Comparison of ENCODE assay signal across 14 cellular contexts in genomic region chr15:39300451-39301153, GRCh38.
DNase-seq lines count a peak whose midpoint lies in the region; ATAC-seq and TF ChIP-seq lines count a peak whose summit lies in the region.
"Had no signal": no experiment of that assay in that cellular context is flagged by ENCODE, and none has a peak within 500 bp of the region (broad histone marks: within the 10 kb centered on the region; RNA-seq: fewer than 3 reads in every experiment).

No MANE protein-coding gene starts in this region.

- H3K4me1 Mint-ChIP-seq in osteocyte (ENCODE audit: unreplicated experiment) (peaks cover 43% of the 10 kb centered on the region), T-helper 17 cell (no peaks in the 10 kb centered on the region)
- no peaks in the 10 kb centered on the region for H3K4me1 Mint-ChIP-seq in CD4-positive, alpha-beta memory T cell
- H3K4me1 Mint-ChIP-seq: CD4-positive, CD25-positive, alpha-beta regulatory T cell; GM23338 had no signal

- H3K27ac Mint-ChIP-seq in osteocyte (ENCODE audit: unreplicated experiment) (peak overlapping the region; percentile 81), T-helper 17 cell (no peak overlapping the region)
- H3K27ac Mint-ChIP-seq in CD4-positive, alpha-beta memory T cell: no peak overlapping the region
- H3K27ac Mint-ChIP-seq: brain; CD4-positive, CD25-positive, alpha-beta regulatory T cell; GM23338; natural killer cell treated with Interleukin-12 subunit alpha and Interleukin-12 subunit beta and Interleukin-15 and Interleukin-18, amount 100 ng/mL, for 72 hours had no signal

- H3K36me3 Mint-ChIP-seq in osteocyte (ENCODE audit: unreplicated experiment) (no peaks in the 10 kb centered on the region), T-helper 17 cell (ENCODE audit: low read depth) (no peaks in the 10 kb centered on the region)
- no peaks in the 10 kb centered on the region for H3K36me3 Mint-ChIP-seq in CD4-positive, alpha-beta memory T cell
- H3K36me3 Mint-ChIP-seq: brain; CD4-positive, CD25-positive, alpha-beta regulatory T cell; natural killer cell treated with Interleukin-12 subunit alpha and Interleukin-12 subunit beta and Interleukin-15 and Interleukin-18, amount 100 ng/mL, for 72 hours had no signal

- no peaks in the 10 kb centered on the region for H3K27me3 ChIP-seq in CD4-positive, alpha-beta memory T cell (ENCODE audit: insufficient read depth, low read length)

- POLR2A ChIA-PET in RWPE1 (lab: Yijun Ruan, JAX; ENCODE audit: low non-redundant PET): interaction anchor here (0.6 kb wide), 1 partner anchor 564 kb away, joined by 4 read pairs; no protein-coding TSS in a partner anchor
- POLR2A ChIA-PET in CD4-positive, alpha-beta memory T cell (lab: Charles Lee; ENCODE audit: partially characterized antibody): no interaction called here

- H3K27me3 Mint-ChIP-seq in osteocyte (ENCODE audit: unreplicated experiment) (no peaks in the 10 kb centered on the region), T-helper 17 cell (peaks cover 55% of the 10 kb centered on the region)
- peaks cover 14 to 23% of the 10 kb centered on the region in 2 donors for H3K27me3 Mint-ChIP-seq in CD4-positive, alpha-beta memory T cell

- H3K4me1 ChIP-seq in CD4-positive, alpha-beta memory T cell (ENCODE audit: insufficient read depth, low read length): no peaks in the 10 kb centered on the region

- no peak overlapping the region for H3K4me3 ChIP-seq in CD4-positive, alpha-beta memory T cell (ENCODE audit: low read length in 2 of 2)
- H3K4me3 ChIP-seq: GM23338 had no signal

- DNase-seq in ELF-1 (ENCODE audit: low read depth, low spot score): peak; percentile 1
- peak; percentile 63 for DNase-seq in RWPE1 (ENCODE audit: low spot score)
- DNase-seq in epithelial cell of prostate (ENCODE audit: low read depth, low spot score): no peak
- no peak for DNase-seq in osteocyte (ENCODE audit: extremely low spot score, unreplicated experiment)
- no peak for DNase-seq in CD4-positive, alpha-beta memory T cell
- no peak for DNase-seq in substantia nigra (lab: John Stamatoyannopoulos, UW)
- DNase-seq in T-helper 17 cell: no peak
- no peak for DNase-seq in posterior vena cava (ENCODE audit: low spot score)
- DNase-seq: CD4-positive, CD25-positive, alpha-beta regulatory T cell; KBM-7; OCI-M1 had no signal

- CTCF ChIA-PET in RWPE1 (lab: Yijun Ruan, JAX): no interaction called here
- CTCF ChIA-PET in CD4-positive, alpha-beta memory T cell (lab: Charles Lee; ENCODE audit: partially characterized antibody): no interaction called here

- intact Hi-C loops in CD4-positive, alpha-beta memory T cell (cut with micrococcal nuclease): no loop called here
- intact Hi-C loops in posterior vena cava (cut with DNase I): loop anchor here in 1 of 2 donors (10.0 kb wide), 1 partner anchor 126 kb away; no protein-coding TSS in a partner anchor

- TF ChIP-seq CTCF in RWPE1 (conservative IDR thresholded peaks at IDR 0.05; ENCODE audit: low read depth) (no peak), osteocyte (IDR thresholded peaks at IDR 0.05) (no peak)

- no peak for ATAC-seq in T-helper 17 cell
- ATAC-seq: GM23338; natural killer cell treated with Interleukin-12 subunit alpha and Interleukin-12 subunit beta and Interleukin-15 and Interleukin-18, amount 100 ng/mL, for 72 hours had no signal

- no peak overlapping the region for H3K4me3 Mint-ChIP-seq in osteocyte (ENCODE audit: unreplicated experiment)
- H3K4me3 Mint-ChIP-seq in CD4-positive, alpha-beta memory T cell: no peak overlapping the region
- H3K4me3 Mint-ChIP-seq in T-helper 17 cell: no peak overlapping the region
- H3K4me3 Mint-ChIP-seq: brain; CD4-positive, CD25-positive, alpha-beta regulatory T cell; GM23338; natural killer cell treated with Interleukin-12 subunit alpha and Interleukin-12 subunit beta and Interleukin-15 and Interleukin-18, amount 100 ng/mL, for 72 hours had no signal

- H3K9me3 Mint-ChIP-seq in osteocyte (ENCODE audit: unreplicated experiment): no peaks in the 10 kb centered on the region
- peaks cover 0 to 2% (median 0%) of the 10 kb centered on the region in 8 donors for H3K9me3 Mint-ChIP-seq in CD4-positive, alpha-beta memory T cell
- H3K9me3 Mint-ChIP-seq: brain; GM23338; natural killer cell treated with Interleukin-12 subunit alpha and Interleukin-12 subunit beta and Interleukin-15 and Interleukin-18, amount 100 ng/mL, for 72 hours had no signal

- H3K27ac ChIP-seq in RWPE1 (no peak overlapping the region), epithelial cell of prostate (peak overlapping the region; percentile 52), substantia nigra (ENCODE audit: low read depth, low read length, poor library complexity, severe bottlenecking) (no peak overlapping the region)
- H3K27ac ChIP-seq in CD4-positive, alpha-beta memory T cell (ENCODE audit: low read depth, low read length): no peak overlapping the region

- H3K9me3 ChIP-seq in CD4-positive, alpha-beta memory T cell (ENCODE audit: control insufficient read depth in 1 of 2, low read length in 2 of 2): no peaks in the 10 kb centered on the region
- H3K9me3 ChIP-seq in T-helper 17 cell (ENCODE audit: control insufficient read depth, low read length, poor library complexity, severe bottlenecking): no peaks in the 10 kb centered on the region

- H3K36me3 ChIP-seq in CD4-positive, alpha-beta memory T cell (ENCODE audit: insufficient read depth, low read length): no peaks in the 10 kb centered on the region

Comparison
In these comparisons a context has a peak if more than half of its experiments do, and no peak if none do; other contexts are left out.
1. DNase-seq: peak in ELF-1 (single experiment) and RWPE1 (single experiment); none in epithelial cell of prostate (single experiment), osteocyte (single experiment), CD4-positive, alpha-beta memory T cell (0 of 5), substantia nigra (0 of 49), T-helper 17 cell (0 of 3) and posterior vena cava (single experiment).